ENCODE assay signal across 2 cellular contexts in the genomic region with DNA sequence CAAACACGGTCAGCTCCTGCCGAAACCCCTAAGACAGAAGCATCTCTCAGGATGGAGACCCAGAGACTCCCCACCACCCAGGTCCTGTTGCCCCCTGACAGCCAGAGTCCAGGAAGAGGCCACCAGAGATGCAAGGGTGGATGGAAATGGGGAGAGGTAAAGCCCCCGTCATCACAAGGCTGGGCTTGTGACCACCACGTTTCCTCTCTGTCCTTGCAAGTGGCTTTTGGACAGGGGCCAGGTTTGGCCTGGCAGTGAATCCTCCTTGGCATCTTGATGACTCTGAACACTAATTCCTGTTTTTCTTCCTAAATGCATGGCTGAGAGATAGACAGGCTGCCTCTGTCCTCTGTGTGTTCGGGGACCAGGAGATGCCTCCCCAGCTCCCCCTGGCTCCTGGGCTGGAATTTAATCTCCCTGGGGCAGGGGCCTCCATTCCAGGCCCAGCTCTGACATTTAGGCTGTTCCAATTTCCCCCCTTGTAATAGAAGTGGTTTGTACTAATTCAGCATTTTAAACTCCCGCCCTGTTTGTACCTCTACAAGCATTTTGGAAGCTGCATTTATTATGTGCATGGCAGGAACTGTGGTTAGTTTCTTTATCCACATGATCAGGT.
TF ChIP-seq lines count a peak whose summit lies in the region.

No MANE protein-coding gene starts in this region.

TF ChIP-seq in HEK293, 187 proteins besides CTCF, POLR2A, EP300 and RAD21:
- TF ChIP-seq ZSCAN23 (tag by site-specific recombination; IDR thresholded peaks at IDR 0.05) (no peak), SP2 (tag by site-specific recombination; IDR thresholded peaks at IDR 0.05) (no peak), ZNF10 (tag by site-specific recombination; IDR thresholded peaks at IDR 0.05) (no peak), ZNF341 (tag by site-specific recombination; IDR thresholded peaks at IDR 0.05; ENCODE audit: low read depth) (peak; percentile 63), ZNF670 (tag by site-specific recombination; IDR thresholded peaks at IDR 0.05; ENCODE audit: low read depth) (no peak)
- TF ChIP-seq, protein P1, sequence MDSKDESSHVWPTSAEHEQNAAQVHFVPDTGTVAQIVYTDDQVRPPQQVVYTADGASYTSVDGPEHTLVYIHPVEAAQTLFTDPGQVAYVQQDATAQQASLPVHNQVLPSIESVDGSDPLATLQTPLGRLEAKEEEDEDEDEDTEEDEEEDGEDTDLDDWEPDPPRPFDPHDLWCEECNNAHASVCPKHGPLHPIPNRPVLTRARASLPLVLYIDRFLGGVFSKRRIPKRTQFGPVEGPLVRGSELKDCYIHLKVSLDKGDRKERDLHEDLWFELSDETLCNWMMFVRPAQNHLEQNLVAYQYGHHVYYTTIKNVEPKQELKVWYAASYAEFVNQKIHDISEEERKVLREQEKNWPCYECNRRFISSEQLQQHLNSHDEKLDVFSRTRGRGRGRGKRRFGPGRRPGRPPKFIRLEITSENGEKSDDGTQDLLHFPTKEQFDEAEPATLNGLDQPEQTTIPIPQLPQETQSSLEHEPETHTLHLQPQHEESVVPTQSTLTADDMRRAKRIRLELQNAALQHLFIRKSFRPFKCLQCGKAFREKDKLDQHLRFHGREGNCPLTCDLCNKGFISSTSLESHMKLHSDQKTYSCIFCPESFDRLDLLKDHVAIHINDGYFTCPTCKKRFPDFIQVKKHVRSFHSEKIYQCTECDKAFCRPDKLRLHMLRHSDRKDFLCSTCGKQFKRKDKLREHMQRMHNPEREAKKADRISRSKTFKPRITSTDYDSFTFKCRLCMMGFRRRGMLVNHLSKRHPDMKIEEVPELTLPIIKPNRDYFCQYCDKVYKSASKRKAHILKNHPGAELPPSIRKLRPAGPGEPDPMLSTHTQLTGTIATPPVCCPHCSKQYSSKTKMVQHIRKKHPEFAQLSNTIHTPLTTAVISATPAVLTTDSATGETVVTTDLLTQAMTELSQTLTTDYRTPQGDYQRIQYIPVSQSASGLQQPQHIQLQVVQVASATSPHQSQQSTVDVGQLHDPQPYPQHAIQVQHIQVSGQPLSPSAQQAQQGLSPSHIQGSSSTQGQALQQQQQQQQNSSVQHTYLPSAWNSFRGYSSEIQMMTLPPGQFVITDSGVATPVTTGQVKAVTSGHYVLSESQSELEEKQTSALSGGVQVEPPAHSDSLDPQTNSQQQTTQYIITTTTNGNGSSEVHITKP (tag by site-specific recombination; IDR thresholded peaks at IDR 0.05): peak; percentile 44; the same call in 1 of the 2 replicates
- TF ChIP-seq, protein P2, sequence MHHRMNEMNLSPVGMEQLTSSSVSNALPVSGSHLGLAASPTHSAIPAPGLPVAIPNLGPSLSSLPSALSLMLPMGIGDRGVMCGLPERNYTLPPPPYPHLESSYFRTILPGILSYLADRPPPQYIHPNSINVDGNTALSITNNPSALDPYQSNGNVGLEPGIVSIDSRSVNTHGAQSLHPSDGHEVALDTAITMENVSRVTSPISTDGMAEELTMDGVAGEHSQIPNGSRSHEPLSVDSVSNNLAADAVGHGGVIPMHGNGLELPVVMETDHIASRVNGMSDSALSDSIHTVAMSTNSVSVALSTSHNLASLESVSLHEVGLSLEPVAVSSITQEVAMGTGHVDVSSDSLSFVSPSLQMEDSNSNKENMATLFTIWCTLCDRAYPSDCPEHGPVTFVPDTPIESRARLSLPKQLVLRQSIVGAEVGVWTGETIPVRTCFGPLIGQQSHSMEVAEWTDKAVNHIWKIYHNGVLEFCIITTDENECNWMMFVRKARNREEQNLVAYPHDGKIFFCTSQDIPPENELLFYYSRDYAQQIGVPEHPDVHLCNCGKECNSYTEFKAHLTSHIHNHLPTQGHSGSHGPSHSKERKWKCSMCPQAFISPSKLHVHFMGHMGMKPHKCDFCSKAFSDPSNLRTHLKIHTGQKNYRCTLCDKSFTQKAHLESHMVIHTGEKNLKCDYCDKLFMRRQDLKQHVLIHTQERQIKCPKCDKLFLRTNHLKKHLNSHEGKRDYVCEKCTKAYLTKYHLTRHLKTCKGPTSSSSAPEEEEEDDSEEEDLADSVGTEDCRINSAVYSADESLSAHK (tag by site-specific recombination; IDR thresholded peaks at IDR 0.05): no peak
- TF ChIP-seq, protein P3, sequence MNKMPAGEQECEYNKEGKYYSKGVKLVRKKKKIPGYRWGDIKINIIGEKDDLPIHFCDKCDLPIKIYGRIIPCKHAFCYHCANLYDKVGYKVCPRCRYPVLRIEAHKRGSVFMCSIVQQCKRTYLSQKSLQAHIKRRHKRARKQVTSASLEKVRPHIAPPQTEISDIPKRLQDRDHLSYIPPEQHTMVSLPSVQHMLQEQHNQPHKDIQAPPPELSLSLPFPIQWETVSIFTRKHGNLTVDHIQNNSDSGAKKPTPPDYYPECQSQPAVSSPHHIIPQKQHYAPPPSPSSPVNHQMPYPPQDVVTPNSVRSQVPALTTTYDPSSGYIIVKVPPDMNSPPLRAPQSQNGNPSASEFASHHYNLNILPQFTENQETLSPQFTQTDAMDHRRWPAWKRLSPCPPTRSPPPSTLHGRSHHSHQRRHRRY (tag by site-specific recombination; IDR thresholded peaks at IDR 0.05): no peak

TF ChIP-seq in H1, 55 proteins besides CTCF, POLR2A, EP300 and RAD21:
- no peak for TF ChIP-seq SP1 (IDR thresholded peaks at IDR 0.05; ENCODE audit: low read depth, low read length)
- TF ChIP-seq CTBP2 (IDR thresholded peaks at IDR 0.05; ENCODE audit: borderline replicate concordance, insufficient read depth, insufficient read length, low read length): no peak
- TF ChIP-seq SIN3A (conservative IDR thresholded peaks at IDR 0.05 in 1 of 2, IDR thresholded peaks at IDR 0.05 in 1 of 2; ENCODE audit: low read depth in 1 of 2, low read length in 2 of 2): no peak
- TF ChIP-seq CBX5 (IDR thresholded peaks at IDR 0.05; ENCODE audit: low read depth, low read length): no peak
- TF ChIP-seq, protein P4, sequence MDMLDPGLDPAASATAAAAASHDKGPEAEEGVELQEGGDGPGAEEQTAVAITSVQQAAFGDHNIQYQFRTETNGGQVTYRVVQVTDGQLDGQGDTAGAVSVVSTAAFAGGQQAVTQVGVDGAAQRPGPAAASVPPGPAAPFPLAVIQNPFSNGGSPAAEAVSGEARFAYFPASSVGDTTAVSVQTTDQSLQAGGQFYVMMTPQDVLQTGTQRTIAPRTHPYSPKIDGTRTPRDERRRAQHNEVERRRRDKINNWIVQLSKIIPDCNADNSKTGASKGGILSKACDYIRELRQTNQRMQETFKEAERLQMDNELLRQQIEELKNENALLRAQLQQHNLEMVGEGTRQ (IDR thresholded peaks at IDR 0.05; ENCODE audit: low read length): no peak
- no peak for TF ChIP-seq SIRT6 (IDR thresholded peaks at IDR 0.05; ENCODE audit: low read length)
- no peak for TF ChIP-seq GABPA (IDR thresholded peaks at IDR 0.05; ENCODE audit: borderline replicate concordance, insufficient read depth, low read length)
- no peak for TF ChIP-seq TAF7 (optimal IDR thresholded peaks at IDR 0.05; ENCODE audit: borderline replicate concordance, low read depth, low read length)
- no peak for TF ChIP-seq JUND (IDR thresholded peaks at IDR 0.05; ENCODE audit: low read length)
- TF ChIP-seq TCF12 (IDR thresholded peaks at IDR 0.05; ENCODE audit: low read depth, low read length): no peak
- TF ChIP-seq SP4 (IDR thresholded peaks at IDR 0.05; ENCODE audit: low read length): no peak
- TF ChIP-seq CBX8 (IDR thresholded peaks at IDR 0.05; ENCODE audit: borderline replicate concordance, low read depth, low read length): no peak
- no peak for TF ChIP-seq RNF2 (IDR thresholded peaks at IDR 0.05; ENCODE audit: borderline replicate concordance, low read depth, low read length, missing control alignments, poor library complexity, severe bottlenecking)
- no peak for TF ChIP-seq EGR1 (IDR thresholded peaks at IDR 0.05; ENCODE audit: borderline replicate concordance, low read depth, low read length)
